In genomic region chr9:78235771-78236510, GRCh38 we compare ENCODE assay signal across 8 cellular contexts. TPM values are rescaled to one million over a fixed set of nuclear protein-coding genes. Genes with fewer than 3 reads are reported as not detected.
A peak's percentile ranks its signal among the peaks of the same experiment; 100 is the strongest.
DNase-seq lines count a peak whose midpoint lies in the region; ATAC-seq, FAIRE-seq and TF ChIP-seq lines count a peak whose summit lies in the region.

Gene CEP78, plus strand, starts transcription at chr9:78236075. Its CDS starts 276 bp downstream, at chr9:78236351.

- FAIRE-seq in urothelium cell line (lab: Jason Lieb, UNC), result peak; percentile 97

- H3K4me1 ChIP-seq in right atrium auricular region (peaks cover 0 to 7% of the 10 kb centered on the region in 2 donors), psoas muscle (no peaks in the 10 kb centered on the region)

- WGBS in psoas muscle, 3 donors, result 0 to 1% (median 0%) methylated on average over 78 to 86 of the region's 86 CpGs

- peak within 1 kb of the TSS; percentile 65 to 88 for H3K4me3 ChIP-seq in right atrium auricular region
- peak within 1 kb of the TSS; percentile 96 for H3K4me3 ChIP-seq in psoas muscle

- TF ChIP-seq CTCF in right atrium auricular region (IDR thresholded peaks at IDR 0.05), result no peak
- TF ChIP-seq CTCF in psoas muscle (IDR thresholded peaks at IDR 0.05), result no peak

- DNase-seq in NCI-H146 treated with DMSO at 0.1 percent for 48 hours (lab: John Stamatoyannopoulos, UW; ENCODE audit: unreplicated experiment) (peak; percentile 71), anterior cingulate cortex (lab: John Stamatoyannopoulos, UW) (peak; percentile 23 to 92 (median 80)), right atrium auricular region (ENCODE audit: low spot score) (peak; percentile 84), psoas muscle (peak; percentile 92 to 94), urothelium cell line (ENCODE audit: low spot score) (peak; percentile 95)

- intact Hi-C loops in T-helper 2 cell treated with Interferon-gamma antibody and Interleukin-4, amounts not matched to agents 100 ng/mL and 5 ng/mL, for 36 hours (cut with micrococcal nuclease), result loop anchor here (1.0 to 10.0 kb wide), 7 partner anchors 35 to 1336 kb away; partner anchors contain the start of genes PSAT1, TLE4 and VPS13A
- intact Hi-C loops in psoas muscle (cut with DNase I), result loop anchor here in 1 of 2 donors (10.0 kb wide), 1 partner anchor 59 kb away; the partner anchor contains the start of gene PSAT1

- ATAC-seq in GM18499 (IDR thresholded peaks at IDR 0.05; ENCODE audit: insufficient read depth, unreplicated experiment) (peak; percentile 89), HG02884 (IDR thresholded peaks at IDR 0.05; ENCODE audit: unreplicated experiment) (peak; percentile 97), psoas muscle (peak; percentile 97 to 100 (median 100))

- H3K36me3 ChIP-seq in right atrium auricular region (peaks cover 4% of the 10 kb centered on the region), psoas muscle (ENCODE audit: insufficient read depth in 1 of 2, low read depth in 1 of 2) (peaks cover 0 to 4% of the 10 kb centered on the region in 2 donors)

- H3K27ac ChIP-seq in right atrium auricular region (peak within 1 kb of the TSS; percentile 75 to 81), psoas muscle (peak within 1 kb of the TSS; percentile 75)

- H3K9me3 ChIP-seq in right atrium auricular region, result no peaks in the 10 kb centered on the region
- H3K9me3 ChIP-seq in psoas muscle, result no peaks in the 10 kb centered on the region

- H3K27me3 ChIP-seq in right atrium auricular region (no peaks in the 10 kb centered on the region), psoas muscle (ENCODE audit: insufficient read depth in 3 of 3, low read length in 2 of 3) (no peaks in the 10 kb centered on the region)

RNA-seq across cellular contexts. Expression of gene CEP78, which starts in this region (rescaled TPM):
- total RNA-seq in T-helper 2 cell treated with Interferon-gamma antibody and Interleukin-4, amounts not matched to agents 100 ng/mL and 5 ng/mL, for 36 hours, result 33.2 and 35.6 TPM in 2 replicates
- 1 to 10 TPM; 2.4 to 4.2 TPM for total RNA-seq in right atrium auricular region
- total RNA-seq in psoas muscle, result 1 to 10 TPM; 2.5 to 4.3 (median 4.2) TPM
- polyA plus RNA-seq in psoas muscle, result 1 to 10 TPM; 1.8 to 3.0 (median 2.3) TPM

Comparison
In these comparisons a context has a peak if more than half of its experiments do, and no peak if none do; other contexts are left out.
1. Peak in every context shown above with its lines: DNase-seq, ATAC-seq, H3K4me3 ChIP-seq and H3K27ac ChIP-seq.